In the genomic region with DNA sequence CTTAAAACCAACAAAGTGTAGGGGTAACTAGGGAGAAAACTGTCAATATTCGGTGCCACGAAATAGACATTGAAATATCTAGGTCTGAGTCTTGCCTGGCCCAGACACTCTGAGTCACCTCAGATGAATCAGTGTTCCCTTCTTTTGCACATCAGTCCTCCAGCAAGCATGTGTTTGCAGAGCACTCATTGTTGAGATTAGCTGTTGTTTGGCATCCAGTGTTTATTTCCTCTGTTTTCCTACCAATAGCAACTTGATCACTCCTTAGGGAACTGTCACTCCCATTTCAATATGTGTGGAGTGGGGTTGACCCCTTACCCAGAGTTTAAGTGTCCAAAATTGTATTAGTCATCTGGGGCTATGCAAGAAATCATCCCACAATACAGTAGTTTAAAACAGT, we compare ENCODE assay signal across 1 cellular context.
A peak's percentile ranks its signal among the peaks of the same experiment; 100 is the strongest.
TF ChIP-seq lines count a peak whose summit lies in the region.

No MANE protein-coding gene starts in this region.

TF ChIP-seq in IMR-90, 13 proteins besides CTCF, POLR2A, EP300 and RAD21:
- TF ChIP-seq BHLHE40 (IDR thresholded peaks at IDR 0.05; ENCODE audit: low read depth, low read length) (peak; percentile 65), MAFK (IDR thresholded peaks at IDR 0.05; ENCODE audit: low read depth, low read length) (no peak; the same call in 1 of the 2 replicates), MAZ (IDR thresholded peaks at IDR 0.05; ENCODE audit: borderline replicate concordance, low read depth, low read length) (no peak; the same call in 1 of the 2 replicates), NFE2L2 (IDR thresholded peaks at IDR 0.05; ENCODE audit: low read depth, low read length) (no peak), CEBPB (IDR thresholded peaks at IDR 0.05; ENCODE audit: low read depth, low read length) (peak; percentile 37; the same call in 1 of the 2 replicates), SMC3 (IDR thresholded peaks at IDR 0.05; ENCODE audit: low read depth, low read length) (no peak), RFX5 (IDR thresholded peaks at IDR 0.05; ENCODE audit: low read depth, low read length) (no peak), RCOR1 (IDR thresholded peaks at IDR 0.05; ENCODE audit: insufficient replicate concordance, low read length) (no peak), MXI1 (IDR thresholded peaks at IDR 0.05; ENCODE audit: borderline replicate concordance, low read depth, low read length) (peak; percentile 57; the same call in 1 of the 2 replicates), FOS (IDR thresholded peaks at IDR 0.05; ENCODE audit: low read depth, low read length) (peak; percentile 94)
- TF ChIP-seq, protein P1, sequence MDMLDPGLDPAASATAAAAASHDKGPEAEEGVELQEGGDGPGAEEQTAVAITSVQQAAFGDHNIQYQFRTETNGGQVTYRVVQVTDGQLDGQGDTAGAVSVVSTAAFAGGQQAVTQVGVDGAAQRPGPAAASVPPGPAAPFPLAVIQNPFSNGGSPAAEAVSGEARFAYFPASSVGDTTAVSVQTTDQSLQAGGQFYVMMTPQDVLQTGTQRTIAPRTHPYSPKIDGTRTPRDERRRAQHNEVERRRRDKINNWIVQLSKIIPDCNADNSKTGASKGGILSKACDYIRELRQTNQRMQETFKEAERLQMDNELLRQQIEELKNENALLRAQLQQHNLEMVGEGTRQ (IDR thresholded peaks at IDR 0.05; ENCODE audit: low read depth, low read length) = no peak
- TF ChIP-seq, protein P2, sequence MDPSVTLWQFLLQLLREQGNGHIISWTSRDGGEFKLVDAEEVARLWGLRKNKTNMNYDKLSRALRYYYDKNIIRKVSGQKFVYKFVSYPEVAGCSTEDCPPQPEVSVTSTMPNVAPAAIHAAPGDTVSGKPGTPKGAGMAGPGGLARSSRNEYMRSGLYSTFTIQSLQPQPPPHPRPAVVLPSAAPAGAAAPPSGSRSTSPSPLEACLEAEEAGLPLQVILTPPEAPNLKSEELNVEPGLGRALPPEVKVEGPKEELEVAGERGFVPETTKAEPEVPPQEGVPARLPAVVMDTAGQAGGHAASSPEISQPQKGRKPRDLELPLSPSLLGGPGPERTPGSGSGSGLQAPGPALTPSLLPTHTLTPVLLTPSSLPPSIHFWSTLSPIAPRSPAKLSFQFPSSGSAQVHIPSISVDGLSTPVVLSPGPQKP (IDR thresholded peaks at IDR 0.05; ENCODE audit: borderline replicate concordance, low read depth, low read length) = no peak
